ENCODE assay signal across 26 cellular contexts in the genomic region with DNA sequence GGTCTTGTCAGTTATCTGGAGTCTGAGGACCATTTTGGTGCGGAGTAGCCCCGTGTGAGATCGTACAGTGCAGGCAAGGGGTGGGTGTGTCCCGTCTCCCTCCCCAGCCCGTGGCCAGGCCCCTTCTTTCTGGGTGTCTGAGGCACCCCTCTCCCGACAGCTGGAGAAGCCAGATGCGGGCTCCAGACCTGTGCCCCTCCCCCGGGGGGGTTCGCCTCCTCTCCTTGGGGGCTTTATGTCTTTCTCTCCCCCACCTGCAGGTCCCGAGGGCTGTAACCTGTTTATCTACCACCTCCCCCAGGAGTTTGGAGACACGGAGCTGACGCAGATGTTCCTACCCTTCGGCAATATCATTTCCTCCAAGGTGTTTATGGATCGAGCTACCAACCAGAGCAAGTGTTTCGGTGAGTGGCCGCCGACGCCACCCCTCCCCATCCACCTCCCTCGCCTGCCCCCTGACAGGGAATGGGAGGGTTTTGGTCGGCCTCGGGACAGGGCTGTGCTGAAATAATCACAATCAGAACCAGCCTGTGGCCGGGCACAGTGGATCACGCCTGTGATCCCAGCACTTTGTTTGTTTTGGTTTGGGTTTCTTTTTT.
DNase-seq lines count a peak whose midpoint lies in the region; ATAC-seq, FAIRE-seq and TF ChIP-seq lines count a peak whose summit lies in the region.
"Had no signal": no experiment of that assay in that cellular context is flagged by ENCODE, and none has a peak within 500 bp of the region (broad histone marks: within the 10 kb centered on the region; RNA-seq: fewer than 3 reads in every experiment).

No MANE protein-coding gene starts in this region.

- peak overlapping the region; percentile 25; the same call in 2 of the 3 replicates for H3K4me3 ChIP-seq in A549
- H3K4me3 ChIP-seq in H7 (ENCODE audit: insufficient read depth, low read depth, low read length): no peak overlapping the region
- no peak overlapping the region for H3K4me3 ChIP-seq in RWPE2 (ENCODE audit: severe bottlenecking)
- H3K4me3 ChIP-seq: colonic mucosa, spleen had no signal

- H3K27ac ChIP-seq in A549 (peak overlapping the region in 1 of 2 experiments; percentile 22; a peak in 3 of 6 replicates), RWPE2 (ENCODE audit: poor library complexity, severe bottlenecking) (no peak overlapping the region)
- H3K27ac ChIP-seq: colonic mucosa, spleen had no signal

- H3K9me3 ChIP-seq in A549: no peaks in the 10 kb centered on the region
- no peaks in the 10 kb centered on the region for H3K9me3 ChIP-seq in RWPE2 (ENCODE audit: severe bottlenecking)
- H3K9me3 ChIP-seq: colonic mucosa had no signal

- TF ChIP-seq POLR2A in A549 (IDR thresholded peaks at IDR 0.05; ENCODE audit: low read length): no peak

- H3K4me1 ChIP-seq in A549 (no peaks in the 10 kb centered on the region), RWPE2 (ENCODE audit: insufficient read depth, poor library complexity, severe bottlenecking) (no peaks in the 10 kb centered on the region)
- H3K4me1 ChIP-seq: colonic mucosa had no signal

- no peak for FAIRE-seq in A549 (lab: Jason Lieb, UNC)

- ATAC-seq in A549: peak in 1 of 2 experiments; percentile 18; a peak in 3 of 6 replicates
- ATAC-seq in RWPE2 (ENCODE audit: low read depth): 0 out of 3 replicates have a peak, but pooled peaks have one; percentile 24
- ATAC-seq in left lobe of liver: peak; percentile 45
- ATAC-seq in HG03039 (IDR thresholded peaks at IDR 0.05; ENCODE audit: unreplicated experiment): no peak
- ATAC-seq in GM18520 (IDR thresholded peaks at IDR 0.05; ENCODE audit: unreplicated experiment): no peak
- ATAC-seq: activated CD8-positive, alpha-beta T cell treated with anti-CD3 and anti-CD28 coated beads, Interleukin-2, amount 10 ng/mL, durations not matched to agents 7 days and 5 days; activated naive CD8-positive, alpha-beta T cell treated with anti-CD3 and anti-CD28 coated beads, Interleukin-2, amount 50 U/mL, for 24 hours; esophagus mucosa; HCT116; left colon; stimulated activated effector memory CD8-positive, alpha-beta T cell treated with anti-CD3 and anti-CD28 coated beads, Interleukin-12 subunit alpha, Interleukin-12 subunit beta, amount 100 ng/mL, for 72 hours; T-helper 17 cell had no signal

- DNase-seq in A549 (ENCODE audit: low read depth in 1 of 2, low spot score in 1 of 2): peak in 1 of 2 experiments; percentile 42
- peak; percentile 49 for DNase-seq in H7
- no peak for DNase-seq in RWPE2 (ENCODE audit: low spot score)
- DNase-seq in left lobe of liver (ENCODE audit: low spot score): no peak
- DNase-seq in NCI-H1105 (lab: John Stamatoyannopoulos, UW): no peak
- DNase-seq in NCI-H1930 (lab: John Stamatoyannopoulos, UW): no peak
- DNase-seq: activated CD8-positive, alpha-beta T cell treated with anti-CD3 and anti-CD28 coated beads, Interleukin-2, amount 10 ng/mL, durations not matched to agents 7 days and 5 days; activated gamma-delta T cell; activated naive CD8-positive, alpha-beta T cell treated with anti-CD3 and anti-CD28 coated beads, Interleukin-2, amount 50 U/mL, for 24 hours; activated T-cell treated with anti-CD3 and anti-CD28 coated beads, Interleukin-2, amount 50 U/mL, for 1 hour; colonic mucosa; effector memory CD4-positive, alpha-beta T cell; foreskin melanocyte; left colon; mesendoderm; naive B cell; NCI-H1092 treated with DMSO at 0.1 percent for 48 hours; occipital lobe; spleen; stimulated activated CD4-positive, alpha-beta T cell treated with anti-CD3 and anti-CD28 coated beads, Interleukin-2, amount 100 ng/mL, for 48 hours; T-helper 17 cell had no signal

- TF ChIP-seq CTCF in A549 (IDR thresholded peaks at IDR 0.05) (no peak), RWPE2 (IDR thresholded peaks at IDR 0.05; ENCODE audit: poor library complexity, severe bottlenecking) (no peak)

- 12% methylated on average over 21 of the region's 23 CpGs for WGBS in A549 (ENCODE audit: missing lambda C conversion rate)

- no peak for TF ChIP-seq EP300 in A549 (IDR thresholded peaks at IDR 0.05)

- no peak for TF ChIP-seq RAD21 in A549 (conservative IDR thresholded peaks at IDR 0.05 in 1 of 2, IDR thresholded peaks at IDR 0.05 in 1 of 2)

- H3K36me3 ChIP-seq in H7 (replicated peaks; ENCODE audit: control insufficient read depth, insufficient read depth, low read length) (no peaks in the 10 kb centered on the region), RWPE2 (ENCODE audit: low read depth) (no peaks in the 10 kb centered on the region)
- H3K36me3 ChIP-seq: colonic mucosa, spleen had no signal

- peaks cover 8% of the 10 kb centered on the region; the same call in 1 of the 2 replicates for H3K27me3 ChIP-seq in H7 (ENCODE audit: control insufficient read depth, insufficient read depth, low read length)
- H3K27me3 ChIP-seq in RWPE2 (ENCODE audit: insufficient read depth, poor library complexity, severe bottlenecking): no peaks in the 10 kb centered on the region
- H3K27me3 ChIP-seq: colonic mucosa had no signal

- CTCF ChIA-PET in A549 (lab: Yijun Ruan, JAX): interaction anchor here (0.6 to 7.2 kb wide), 4 partner anchors 15 to 195 kb away, joined by 3 to 39 read pairs (median 6); no protein-coding TSS in a partner anchor

- POLR2A ChIA-PET in A549 (lab: Yijun Ruan, JAX): interaction anchor here (0.7 kb wide), 1 partner anchor 707 kb away, joined by 4 read pairs; no protein-coding TSS in a partner anchor

- H3K4me2 ChIP-seq in A549: peak overlapping the region; percentile 57

TF ChIP-seq in A549, 52 proteins besides CTCF, POLR2A, EP300 and RAD21:
- TF ChIP-seq TP53 (CRISPR knock-in tag; IDR thresholded peaks at IDR 0.05): no peak
- no peak for TF ChIP-seq BHLHE40 (IDR thresholded peaks at IDR 0.05; ENCODE audit: low read depth, low read length)
- TF ChIP-seq PHF8 (IDR thresholded peaks at IDR 0.05; ENCODE audit: borderline replicate concordance, low read depth): no peak
- no peak for TF ChIP-seq EHF (CRISPR knock-in tag; IDR thresholded peaks at IDR 0.05)
- no peak for TF ChIP-seq SMC3 (IDR thresholded peaks at IDR 0.05)
- TF ChIP-seq, protein P1, sequence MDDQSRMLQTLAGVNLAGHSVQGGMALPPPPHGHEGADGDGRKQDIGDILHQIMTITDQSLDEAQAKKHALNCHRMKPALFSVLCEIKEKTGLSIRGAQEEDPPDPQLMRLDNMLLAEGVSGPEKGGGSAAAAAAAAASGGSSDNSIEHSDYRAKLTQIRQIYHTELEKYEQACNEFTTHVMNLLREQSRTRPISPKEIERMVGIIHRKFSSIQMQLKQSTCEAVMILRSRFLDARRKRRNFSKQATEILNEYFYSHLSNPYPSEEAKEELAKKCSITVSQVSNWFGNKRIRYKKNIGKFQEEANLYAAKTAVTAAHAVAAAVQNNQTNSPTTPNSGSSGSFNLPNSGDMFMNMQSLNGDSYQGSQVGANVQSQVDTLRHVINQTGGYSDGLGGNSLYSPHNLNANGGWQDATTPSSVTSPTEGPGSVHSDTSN (IDR thresholded peaks at IDR 0.05): no peak
- no peak for TF ChIP-seq HOXB5 (CRISPR knock-in tag; IDR thresholded peaks at IDR 0.05)
- TF ChIP-seq HOXB13 (CRISPR knock-in tag; IDR thresholded peaks at IDR 0.05; ENCODE audit: low read depth): no peak
- TF ChIP-seq ESRRA (IDR thresholded peaks at IDR 0.05; ENCODE audit: borderline replicate concordance, low read length): no peak

Comparison
In these comparisons a context has a peak if more than half of its experiments do, and no peak if none do; other contexts are left out.
1. ATAC-seq: peak in RWPE2 (single experiment) and left lobe of liver (single experiment); none in HG03039 (single experiment) and GM18520 (single experiment).